Comparison of ENCODE assay signal across 8 cellular contexts in genomic region chr12:57128519-57129247, GRCh38. TPM values are rescaled to one million over a fixed set of nuclear protein-coding genes. Genes with fewer than 3 reads are reported as not detected.
DNase-seq lines count a peak whose midpoint lies in the region; ATAC-seq and TF ChIP-seq lines count a peak whose summit lies in the region.

No MANE protein-coding gene starts in this region.

- H3K4me3 ChIP-seq in iPS-18a (ENCODE audit: low read length) (peak overlapping the region; percentile 85), smooth muscle cell (peak overlapping the region; percentile 97)

- H3K4me1 ChIP-seq in iPS-18a (ENCODE audit: control insufficient read depth, low read depth, low read length) (peaks cover 44% of the 10 kb centered on the region), smooth muscle cell (ENCODE audit: low read depth) (peaks cover 37% of the 10 kb centered on the region)

- CTCF ChIA-PET in activated CD4-positive, alpha-beta memory T cell treated with anti-CD3 and anti-CD28 coated beads, Interleukin-2, amount 10 ng/mL, durations not matched to agents 7 days and 5 days (lab: Charles Lee): interaction anchor here (1.1 to 5.9 kb wide), 5 partner anchors 10 to 301 kb away, joined by 3 to 65 read pairs (median 10); partner anchors contain the start of gene STAT6

- peaks cover 7% of the 10 kb centered on the region for H3K9me3 Mint-ChIP-seq in activated CD4-positive, alpha-beta memory T cell treated with anti-CD3 and anti-CD28 coated beads, Interleukin-2, amount 10 ng/mL, durations not matched to agents 7 days and 5 days

- ATAC-seq in HG03045 (IDR thresholded peaks at IDR 0.05; ENCODE audit: unreplicated experiment): no peak

- no peaks in the 10 kb centered on the region for H3K27me3 ChIP-seq in iPS-18a (ENCODE audit: control insufficient read depth, insufficient read depth, low read length)
- no peaks in the 10 kb centered on the region for H3K27me3 ChIP-seq in smooth muscle cell (ENCODE audit: low read depth)

- peaks cover 65% of the 10 kb centered on the region for H3K27me3 Mint-ChIP-seq in activated CD4-positive, alpha-beta memory T cell treated with anti-CD3 and anti-CD28 coated beads, Interleukin-2, amount 10 ng/mL, durations not matched to agents 7 days and 5 days

- WGBS in smooth muscle cell (ENCODE audit: low lambda C conversion rate): 3% methylated on average over 10 of the region's 35 CpGs

- H3K27ac ChIP-seq in iPS-18a (ENCODE audit: low read length) (peak overlapping the region; percentile 93), smooth muscle cell (ENCODE audit: low read depth) (peak overlapping the region; percentile 92)

- H3K27ac Mint-ChIP-seq in activated CD4-positive, alpha-beta memory T cell treated with anti-CD3 and anti-CD28 coated beads, Interleukin-2, amount 10 ng/mL, durations not matched to agents 7 days and 5 days: no peak overlapping the region

- peaks cover 13% of the 10 kb centered on the region for H3F3A ChIP-seq in smooth muscle cell (ENCODE audit: low read depth)

- peaks cover 5% of the 10 kb centered on the region for H3K36me3 Mint-ChIP-seq in activated CD4-positive, alpha-beta memory T cell treated with anti-CD3 and anti-CD28 coated beads, Interleukin-2, amount 10 ng/mL, durations not matched to agents 7 days and 5 days (ENCODE audit: low read depth)

- DNase-seq in DMS53 (lab: John Stamatoyannopoulos, UW) (peak; percentile 41), DMS53 treated with DMSO at 0.1 percent for 48 hours (lab: John Stamatoyannopoulos, UW; ENCODE audit: unreplicated experiment) (no peak), smooth muscle cell (lab: John Stamatoyannopoulos, UW; ENCODE audit: unreplicated experiment) (no peak), NCI-H1694 (lab: John Stamatoyannopoulos, UW) (no peak), pons (ENCODE audit: low spot score) (no peak)
- DNase-seq in activated CD4-positive, alpha-beta memory T cell treated with anti-CD3 and anti-CD28 coated beads, Interleukin-2, amount 10 ng/mL, durations not matched to agents 7 days and 5 days: no peak

- H3K4me1 Mint-ChIP-seq in activated CD4-positive, alpha-beta memory T cell treated with anti-CD3 and anti-CD28 coated beads, Interleukin-2, amount 10 ng/mL, durations not matched to agents 7 days and 5 days: peaks cover 10% of the 10 kb centered on the region

- peaks cover 53% of the 10 kb centered on the region for H3K79me2 ChIP-seq in smooth muscle cell (ENCODE audit: low read depth)

- POLR2A ChIA-PET in activated CD4-positive, alpha-beta memory T cell treated with anti-CD3 and anti-CD28 coated beads, Interleukin-2, amount 10 ng/mL, durations not matched to agents 7 days and 5 days (lab: Charles Lee): interaction anchor here (1.0 to 2.7 kb wide), 3 partner anchors 11 to 51 kb away, joined by 3 to 25 read pairs (median 11); partner anchors contain the start of genes NEMP1 and STAT6

- H2AFZ ChIP-seq in smooth muscle cell (ENCODE audit: low read depth): no peak overlapping the region

- H3K36me3 ChIP-seq in iPS-18a (ENCODE audit: control insufficient read depth, low read depth, low read length): no peaks in the 10 kb centered on the region
- no peaks in the 10 kb centered on the region for H3K36me3 ChIP-seq in smooth muscle cell (ENCODE audit: low read depth)

- H3K9me3 ChIP-seq in iPS-18a (ENCODE audit: control insufficient read depth, low read depth, low read length) (no peaks in the 10 kb centered on the region), smooth muscle cell (replicated peaks; ENCODE audit: low read depth) (no peaks in the 10 kb centered on the region)

- H3K9ac ChIP-seq in iPS-18a (ENCODE audit: low read length) (peak overlapping the region; percentile 91), smooth muscle cell (ENCODE audit: low read depth) (peak overlapping the region; percentile 79)

- peaks cover 44% of the 10 kb centered on the region for H4K20me1 ChIP-seq in smooth muscle cell (ENCODE audit: low read depth)

- H3K4me3 Mint-ChIP-seq in activated CD4-positive, alpha-beta memory T cell treated with anti-CD3 and anti-CD28 coated beads, Interleukin-2, amount 10 ng/mL, durations not matched to agents 7 days and 5 days: peak overlapping the region; percentile 9

- peak overlapping the region; percentile 100 for H3K4me2 ChIP-seq in smooth muscle cell

- TF ChIP-seq CTCF in smooth muscle cell (IDR thresholded peaks at IDR 0.05; ENCODE audit: borderline replicate concordance, insufficient read depth, poor library complexity, severe bottlenecking): no peak

RNA-seq across cellular contexts. Expression of gene LRP1, which starts 0.4 kb away (rescaled TPM):
- total RNA-seq in activated CD4-positive, alpha-beta memory T cell treated with anti-CD3 and anti-CD28 coated beads, Interleukin-2, amount 10 ng/mL, durations not matched to agents 7 days and 5 days: under 1 TPM; 0.60 to 0.86 TPM
- total RNA-seq in smooth muscle cell: 80.3 and 95.4 TPM in 2 replicates
- 75.3 and 83.1 TPM in 2 replicates for polyA plus RNA-seq in smooth muscle cell

RNA-seq across cellular contexts. Expression of gene STAT6, which starts 17.5 kb away (rescaled TPM):
- 100 to 1,000 TPM; 127 to 128 TPM for total RNA-seq in activated CD4-positive, alpha-beta memory T cell treated with anti-CD3 and anti-CD28 coated beads, Interleukin-2, amount 10 ng/mL, durations not matched to agents 7 days and 5 days
- 39.1 and 56.8 TPM in 2 replicates for total RNA-seq in smooth muscle cell
- 38.7 and 48.5 TPM in 2 replicates for polyA plus RNA-seq in smooth muscle cell

RNA-seq across cellular contexts. Expression of gene LRP1-AS, which starts 18.7 kb away (rescaled TPM):
- not detected for total RNA-seq in activated CD4-positive, alpha-beta memory T cell treated with anti-CD3 and anti-CD28 coated beads, Interleukin-2, amount 10 ng/mL, durations not matched to agents 7 days and 5 days
- total RNA-seq in smooth muscle cell: not detected in 2 replicates
- polyA plus RNA-seq in smooth muscle cell: not detected in 2 replicates

RNA-seq across cellular contexts. Expression of gene NAB2, which starts 39.8 kb away (rescaled TPM):
- 1 to 10 TPM; 8.7 to 9.6 TPM for total RNA-seq in activated CD4-positive, alpha-beta memory T cell treated with anti-CD3 and anti-CD28 coated beads, Interleukin-2, amount 10 ng/mL, durations not matched to agents 7 days and 5 days
- 57.8 and 58.3 TPM in 2 replicates for total RNA-seq in smooth muscle cell
- 37.9 and 39.7 TPM in 2 replicates for polyA plus RNA-seq in smooth muscle cell

RNA-seq across cellular contexts. Expression of gene NEMP1, which starts 50.1 kb away (rescaled TPM):
- 10 to 100 TPM; 51.7 to 59.2 TPM for total RNA-seq in activated CD4-positive, alpha-beta memory T cell treated with anti-CD3 and anti-CD28 coated beads, Interleukin-2, amount 10 ng/mL, durations not matched to agents 7 days and 5 days
- total RNA-seq in smooth muscle cell: 8.9 and 12.6 TPM in 2 replicates
- polyA plus RNA-seq in smooth muscle cell: 3.2 and 4.0 TPM in 2 replicates

Comparison
In these comparisons a context has a peak if more than half of its experiments do, and no peak if none do; other contexts are left out.
1. RNA of gene LRP1, which starts 0.4 kb away (total RNA-seq): 80.3 to 95.4 TPM in smooth muscle cell; 0.60 to 0.86 TPM in activated CD4-positive, alpha-beta memory T cell treated with anti-CD3 and anti-CD28 coated beads, Interleukin-2, amount 10 ng/mL, durations not matched to agents 7 days and 5 days; every median in the first group is over 10 times any median in the second.